ENCODE assay signal across 8 cellular contexts in the genomic region with DNA sequence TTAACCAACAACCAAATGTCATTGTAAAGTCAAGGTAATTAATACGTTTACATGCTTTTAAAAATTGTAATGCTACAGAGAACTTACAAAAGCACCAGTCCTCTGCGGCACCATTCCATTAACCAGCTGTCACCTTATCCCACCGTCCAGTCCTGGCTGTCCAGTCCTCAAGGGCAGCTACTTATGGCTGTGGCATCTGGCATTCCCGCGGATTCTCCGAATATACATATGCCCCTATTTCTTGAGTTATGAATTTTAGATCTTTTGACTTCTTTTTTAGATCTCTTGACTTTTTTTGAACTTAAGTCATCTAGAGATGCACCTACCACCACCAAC. TPM values are rescaled to one million over a fixed set of nuclear protein-coding genes. Genes with fewer than 3 reads are reported as not detected.
DNase-seq lines count a peak whose midpoint lies in the region; ATAC-seq and TF ChIP-seq lines count a peak whose summit lies in the region.

No MANE protein-coding gene starts in this region.

- H3K27me3 Mint-ChIP-seq in natural killer cell treated with Interleukin-12 subunit alpha and Interleukin-12 subunit beta and Interleukin-15 and Interleukin-18, amount 100 ng/mL, for 72 hours = peaks cover 0 to 2% of the 10 kb centered on the region in 2 donors

- no peaks in the 10 kb centered on the region for H3K4me1 ChIP-seq in BE2C
- H3K4me1 ChIP-seq in effector memory CD4-positive, alpha-beta T cell (ENCODE audit: control insufficient read depth, insufficient read depth, low read length, poor library complexity, severe bottlenecking) = peaks cover 13% of the 10 kb centered on the region

- TF ChIP-seq CTCF in BE2C (IDR thresholded peaks at IDR 0.05; ENCODE audit: low read depth, low read length) = no peak

- no peaks in the 10 kb centered on the region for H3K9me3 ChIP-seq in BE2C
- no peaks in the 10 kb centered on the region for H3K9me3 ChIP-seq in effector memory CD4-positive, alpha-beta T cell (ENCODE audit: control insufficient read depth, low read length)

- no peaks in the 10 kb centered on the region for H3K9me3 Mint-ChIP-seq in natural killer cell treated with Interleukin-12 subunit alpha and Interleukin-12 subunit beta and Interleukin-15 and Interleukin-18, amount 100 ng/mL, for 72 hours

- no peak overlapping the region for H3K27ac Mint-ChIP-seq in natural killer cell treated with Interleukin-12 subunit alpha and Interleukin-12 subunit beta and Interleukin-15 and Interleukin-18, amount 100 ng/mL, for 72 hours

- peak overlapping the region; percentile 56 for H3K4me3 ChIP-seq in BE2C (ENCODE audit: low read depth, low read length)
- peak overlapping the region; percentile 69 for H3K4me3 ChIP-seq in Jurkat, Clone E6-1 (ENCODE audit: low read length)
- H3K4me3 ChIP-seq in effector memory CD4-positive, alpha-beta T cell (ENCODE audit: insufficient read depth, low read depth, low read length, poor library complexity, severe bottlenecking) = peak overlapping the region; percentile 71

- H3K4me1 Mint-ChIP-seq in natural killer cell treated with Interleukin-12 subunit alpha and Interleukin-12 subunit beta and Interleukin-15 and Interleukin-18, amount 100 ng/mL, for 72 hours (ENCODE audit: low read depth in 2 of 2) = peaks cover 9 to 12% of the 10 kb centered on the region in 2 donors

- peak overlapping the region; percentile 66 for H3K4me3 Mint-ChIP-seq in natural killer cell treated with Interleukin-12 subunit alpha and Interleukin-12 subunit beta and Interleukin-15 and Interleukin-18, amount 100 ng/mL, for 72 hours

- H3K27me3 ChIP-seq in BE2C = no peaks in the 10 kb centered on the region
- no peaks in the 10 kb centered on the region for H3K27me3 ChIP-seq in effector memory CD4-positive, alpha-beta T cell (replicated peaks; ENCODE audit: control insufficient read depth, insufficient read depth, low read length, poor library complexity, severe bottlenecking)

- H3K27ac ChIP-seq in effector memory CD4-positive, alpha-beta T cell (ENCODE audit: insufficient read depth, low read length, poor library complexity, severe bottlenecking) = no peak overlapping the region

- no peaks in the 10 kb centered on the region for H3K36me3 Mint-ChIP-seq in natural killer cell treated with Interleukin-12 subunit alpha and Interleukin-12 subunit beta and Interleukin-15 and Interleukin-18, amount 100 ng/mL, for 72 hours

- ATAC-seq in natural killer cell treated with Interleukin-12 subunit alpha and Interleukin-12 subunit beta and Interleukin-15 and Interleukin-18, amount 100 ng/mL, for 72 hours = no peak
- ATAC-seq in GM19467 (IDR thresholded peaks at IDR 0.05; ENCODE audit: unreplicated experiment) (no peak), HG03135 (IDR thresholded peaks at IDR 0.05; ENCODE audit: unreplicated experiment) (no peak)

- DNase-seq in BE2C = no peak
- DNase-seq in Jurkat, Clone E6-1 (ENCODE audit: low read depth, low spot score) = no peak
- no peak for DNase-seq in effector memory CD4-positive, alpha-beta T cell
- DNase-seq in natural killer cell treated with Interleukin-12 subunit alpha and Interleukin-12 subunit beta and Interleukin-15 and Interleukin-18, amount 100 ng/mL, for 72 hours (ENCODE audit: low spot score) = no peak
- no peak for DNase-seq in middle frontal gyrus (ENCODE audit: extremely low spot score, low spot score)
- no peak for DNase-seq in activated CD4-positive, CD25-positive, alpha-beta regulatory T cell (lab: John Stamatoyannopoulos, UW)

- H3K36me3 ChIP-seq in BE2C = no peaks in the 10 kb centered on the region
- H3K36me3 ChIP-seq in effector memory CD4-positive, alpha-beta T cell (ENCODE audit: control insufficient read depth, insufficient read depth, low read length) = no peaks in the 10 kb centered on the region

RNA-seq across cellular contexts. Expression of gene POMGNT2, which starts 0.4 kb away (rescaled TPM):
- 36.3 TPM for polyA plus RNA-seq in BE2C (2012; ENCODE audit: insufficient read depth, insufficient read length, low read depth)
- 23.0 TPM for polyA plus RNA-seq in Jurkat, Clone E6-1 (2012; ENCODE audit: insufficient read depth, insufficient read length)
- 1 to 10 TPM; 6.2 to 7.4 TPM for total RNA-seq in natural killer cell treated with Interleukin-12 subunit alpha and Interleukin-12 subunit beta and Interleukin-15 and Interleukin-18, amount 100 ng/mL, for 72 hours
